Comparison of ENCODE assay signal across 8 cellular contexts in the genomic region with DNA sequence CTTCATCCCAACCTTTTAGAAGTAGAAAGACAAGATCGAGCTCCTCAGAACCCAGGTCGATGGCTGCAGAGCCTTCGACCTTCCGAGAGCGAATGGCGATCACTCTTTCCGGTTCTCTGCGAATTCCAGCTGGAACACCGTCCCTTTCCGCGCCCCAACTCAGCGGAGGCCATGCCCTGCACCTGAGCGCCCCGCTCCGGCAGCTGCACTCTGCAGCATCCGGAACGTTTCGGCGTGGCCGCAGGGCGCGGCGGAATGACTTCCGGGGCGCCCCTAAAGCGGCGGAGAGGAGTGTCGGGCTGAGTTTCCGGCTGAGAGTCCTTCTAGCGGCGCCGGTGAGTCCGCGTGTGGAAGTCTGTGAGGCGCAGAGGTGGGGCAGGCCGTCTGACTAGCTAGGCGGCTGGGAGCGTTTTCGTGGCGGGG. TPM values are rescaled to one million over a fixed set of nuclear protein-coding genes. Genes with fewer than 3 reads are reported as not detected.
DNase-seq lines count a peak whose midpoint lies in the region; ATAC-seq and TF ChIP-seq lines count a peak whose summit lies in the region.
"Not testable (repeated sequence)": the region's sequence is repeated elsewhere in the genome, so short reads cannot be mapped to it uniquely, and the experiment has no call there.

Gene GTF2H2C (plus strand): TSS at position 284 of the 423 bp plus-strand sequence. CDS start 4,942 bp downstream, outside the sequence.

- H2BK15ac ChIP-seq in mesendoderm (replicated peaks; ENCODE audit: low read depth): not testable (repeated sequence)

- WGBS in mesendoderm (ENCODE audit: extremely low coverage, insufficient coverage, low lambda C conversion rate): no CpG with 5 or more reads among the region's 40 CpGs

- H4K5ac ChIP-seq in mesendoderm (ENCODE audit: low read length): not testable (repeated sequence)

- not testable (repeated sequence) for H3K9me3 ChIP-seq in RWPE2 (ENCODE audit: severe bottlenecking)

- H3K9me3 Mint-ChIP-seq in activated T-helper 17 cell treated with anti-CD3 and anti-CD28 coated beads, Interleukin-2, amount 50 U/mL, for 72 hours: not testable (repeated sequence)

- peak within 1 kb of the TSS; percentile 96 for H3K27ac Mint-ChIP-seq in activated T-helper 17 cell treated with anti-CD3 and anti-CD28 coated beads, Interleukin-2, amount 50 U/mL, for 72 hours

- not testable (repeated sequence) for H3K27me3 Mint-ChIP-seq in activated T-helper 17 cell treated with anti-CD3 and anti-CD28 coated beads, Interleukin-2, amount 50 U/mL, for 72 hours

- not testable (repeated sequence) for H3K18ac ChIP-seq in mesendoderm (ENCODE audit: low read length)

- H3K4me2 ChIP-seq in mesendoderm (ENCODE audit: low read length): not testable (repeated sequence)

- H3K27me3 ChIP-seq in RWPE2 (ENCODE audit: insufficient read depth, poor library complexity, severe bottlenecking); mesendoderm (ENCODE audit: insufficient read depth, low read length, poor library complexity): not testable (repeated sequence)

- not testable (repeated sequence) for H3K79me2 ChIP-seq in mesendoderm (ENCODE audit: control insufficient read depth, insufficient read depth, low read length)

- peak within 1 kb of the TSS; percentile 91 for H3K4me3 Mint-ChIP-seq in activated T-helper 17 cell treated with anti-CD3 and anti-CD28 coated beads, Interleukin-2, amount 50 U/mL, for 72 hours

- H3K4me1 Mint-ChIP-seq in activated T-helper 17 cell treated with anti-CD3 and anti-CD28 coated beads, Interleukin-2, amount 50 U/mL, for 72 hours: not testable (repeated sequence)

- H3K4me1 ChIP-seq in RWPE2 (ENCODE audit: insufficient read depth, poor library complexity, severe bottlenecking); mesendoderm (ENCODE audit: control insufficient read depth, low read depth, low read length): not testable (repeated sequence)

- H3K4me3 ChIP-seq in RWPE2 (ENCODE audit: severe bottlenecking): peak within 1 kb of the TSS; percentile 24
- not testable (repeated sequence) for H3K4me3 ChIP-seq in mesendoderm (ENCODE audit: low read length)

- ATAC-seq in HG03066 (IDR thresholded peaks at IDR 0.05; ENCODE audit: low read depth, unreplicated experiment): peak; percentile 95
- ATAC-seq in RWPE2 (ENCODE audit: low read depth): peak; percentile 98
- peak; percentile 100 for ATAC-seq in activated T-helper 17 cell treated with anti-CD3 and anti-CD28 coated beads, Interleukin-2, amount 50 U/mL, for 72 hours (replicated peaks)

- DNase-seq in AG09319 (ENCODE audit: extremely low read depth, low read depth) (peak; percentile 27), RWPE2 (ENCODE audit: low spot score) (peak; percentile 75), mesendoderm (peak; percentile 77)
- DNase-seq in erythroblast (lab: John Stamatoyannopoulos, UW): not testable (repeated sequence)
- DNase-seq in stimulated activated CD4-positive, alpha-beta T cell treated with anti-CD3 and anti-CD28 coated beads, Interleukin-1b, Interleukin-23, amount 100 ng/mL, for 48 hours: peak; percentile 77

- not testable (repeated sequence) for H2BK120ac ChIP-seq in mesendoderm (ENCODE audit: low read depth, low read length)

- TF ChIP-seq CTCF in AG09319 (IDR thresholded peaks at IDR 0.05; ENCODE audit: low read depth, low read length): peak; percentile 26
- peak; percentile 42 for TF ChIP-seq CTCF in RWPE2 (IDR thresholded peaks at IDR 0.05; ENCODE audit: poor library complexity, severe bottlenecking)

- H2AK5ac ChIP-seq in mesendoderm (ENCODE audit: low read length): not testable (repeated sequence)

- TF ChIP-seq POLR2A in GM19099 (IDR thresholded peaks at IDR 0.05; ENCODE audit: extremely low read depth, insufficient read length, low read depth) (peak; percentile 56), erythroblast (IDR thresholded peaks at IDR 0.05; ENCODE audit: low read length) (peak; percentile 32)

- not testable (repeated sequence) for H3K23ac ChIP-seq in mesendoderm (ENCODE audit: low read length)

- not testable (repeated sequence) for H3K36me3 ChIP-seq in RWPE2 (ENCODE audit: low read depth); mesendoderm (ENCODE audit: control insufficient read depth, insufficient read depth, low read length)

- not testable (repeated sequence) for H4K8ac ChIP-seq in mesendoderm (ENCODE audit: low read depth, low read length)

- H3K4ac ChIP-seq in mesendoderm (ENCODE audit: low read depth, low read length): not testable (repeated sequence)

- H3K36me3 Mint-ChIP-seq in activated T-helper 17 cell treated with anti-CD3 and anti-CD28 coated beads, Interleukin-2, amount 50 U/mL, for 72 hours (ENCODE audit: low read depth): peaks cover 17% of the 10 kb centered on the region

- peak within 1 kb of the TSS; percentile 56 for H3K56ac ChIP-seq in mesendoderm (ENCODE audit: low read length)

- not testable (repeated sequence) for H3K27ac ChIP-seq in RWPE2 (ENCODE audit: poor library complexity, severe bottlenecking); mesendoderm (ENCODE audit: low read depth, low read length)

- H3K9ac ChIP-seq in mesendoderm (ENCODE audit: low read length): peak within 1 kb of the TSS; percentile 47

- not testable (repeated sequence) for H2BK5ac ChIP-seq in mesendoderm (ENCODE audit: low read length)

- not testable (repeated sequence) for H3K79me1 ChIP-seq in mesendoderm (ENCODE audit: low read length)

RNA-seq across cellular contexts. Expression of gene GTF2H2C, which starts in this region (rescaled TPM):
- total RNA-seq in activated T-helper 17 cell treated with anti-CD3 and anti-CD28 coated beads, Interleukin-2, amount 50 U/mL, for 72 hours: 10 to 100 TPM; 52.9 to 59.0 TPM
- polyA plus RNA-seq in mesendoderm (2013, experiment 1 of 2): 40.0 TPM
- polyA plus RNA-seq in mesendoderm (2013, experiment 2 of 2): 42.5 TPM
